ENCODE assay signal across 8 cellular contexts in the genomic region with DNA sequence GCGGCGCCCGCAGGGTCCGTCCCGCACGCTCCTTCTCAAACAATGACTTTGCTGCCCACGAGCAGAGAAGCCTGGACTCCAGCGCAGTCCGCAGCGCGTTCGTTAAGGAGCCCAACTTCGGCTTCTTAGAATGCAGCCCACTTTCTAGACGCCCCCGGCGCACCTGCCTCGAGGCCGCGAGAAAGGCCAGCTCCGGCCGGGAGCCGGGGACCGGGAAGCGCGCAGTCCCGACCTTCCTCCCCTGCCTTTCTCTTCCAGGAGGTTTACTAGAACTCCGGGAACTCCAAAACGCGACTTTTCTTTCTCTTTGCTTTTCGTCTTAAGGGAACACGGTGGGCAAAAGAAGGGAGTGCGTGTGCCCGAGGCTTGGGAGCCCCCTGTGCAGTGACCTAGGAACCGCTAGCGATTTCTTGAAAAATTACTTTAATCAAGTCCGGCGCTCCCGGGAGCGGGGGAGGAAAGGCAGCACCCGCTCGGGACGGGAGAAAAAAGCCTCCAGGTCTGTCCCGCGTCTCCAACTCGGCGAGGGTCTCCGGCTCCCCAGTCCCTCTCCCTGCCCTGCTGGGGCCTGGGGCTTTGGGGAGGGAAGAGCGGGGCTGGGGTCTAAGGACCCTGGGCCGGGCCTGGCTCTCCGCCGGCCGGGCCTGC. TPM values are rescaled to one million over a fixed set of nuclear protein-coding genes. Genes with fewer than 3 reads are reported as not detected.
DNase-seq lines count a peak whose midpoint lies in the region; ATAC-seq and TF ChIP-seq lines count a peak whose summit lies in the region.

No MANE protein-coding gene starts in this region.

- H3K9me3 ChIP-seq in A673 (ENCODE audit: low read depth, low read length, poor library complexity, severe bottlenecking): no peaks in the 10 kb centered on the region
- H3K9me3 ChIP-seq in gastroesophageal sphincter: no peaks in the 10 kb centered on the region

- H3K9me3 Mint-ChIP-seq in GM23338 (no peaks in the 10 kb centered on the region), memory B cell (no peaks in the 10 kb centered on the region)

- H3K4me1 Mint-ChIP-seq in GM23338 (peaks cover 11% of the 10 kb centered on the region), memory B cell (peaks cover 18% of the 10 kb centered on the region)

- H3K36me3 Mint-ChIP-seq in GM23338 (ENCODE audit: low read depth) (no peaks in the 10 kb centered on the region; the same call in 2 of the 3 replicates), memory B cell (no peaks in the 10 kb centered on the region)

- CTCF ChIA-PET in A673 (lab: Charles Lee): no interaction called here

- no peak overlapping the region for H3K27ac ChIP-seq in A673 (ENCODE audit: low read depth, low read length, poor library complexity, severe bottlenecking)
- no peak overlapping the region for H3K27ac ChIP-seq in GM23338 (ENCODE audit: low read depth)
- no peak overlapping the region for H3K27ac ChIP-seq in gastroesophageal sphincter

- WGBS in gastroesophageal sphincter (ENCODE audit: low coverage in 1 of 2), 2 donors: 0 to 1% methylated on average over 2 to 10 of the region's 52 CpGs

- H3K79me2 ChIP-seq in GM23338 (replicated peaks; ENCODE audit: insufficient read depth): no peaks in the 10 kb centered on the region

- in situ Hi-C loops in astrocyte of the cerebellum (cut with HindIII; ENCODE audit: low sequenced_read_pairs): no loop called here

- no peak for TF ChIP-seq POLR2A in gastroesophageal sphincter (IDR thresholded peaks at IDR 0.05)

- peak overlapping the region; percentile 74 for H3K4me3 Mint-ChIP-seq in GM23338
- H3K4me3 Mint-ChIP-seq in memory B cell: peak overlapping the region; percentile 48

- H2AFZ ChIP-seq in GM23338: peak overlapping the region; percentile 92

- DNase-seq in A673 (ENCODE audit: low spot score): peak; percentile 2
- peak; percentile 70 for DNase-seq in GM23338 (ENCODE audit: low spot score)
- no peak for DNase-seq in astrocyte of the cerebellum (ENCODE audit: low read depth)
- peak; percentile 26 to 29 for DNase-seq in memory B cell (ENCODE audit: low spot score in 2 of 2)

- H3F3A ChIP-seq in GM23338 (replicated peaks; ENCODE audit: low read depth): peaks cover 12% of the 10 kb centered on the region; the same call in 1 of the 2 replicates

- intact Hi-C loops in A673 (cut with micrococcal nuclease; ENCODE audit: unreplicated experiment): no loop called here

- peak overlapping the region; percentile 94 for H3K4me2 ChIP-seq in GM23338

- H3K27ac Mint-ChIP-seq in GM23338: no peak overlapping the region
- no peak overlapping the region for H3K27ac Mint-ChIP-seq in memory B cell

- BruUV-seq in A673 (replicated peaks; lab: Mats Ljungman, UMichigan): no TSS peak

- TF ChIP-seq CTCF in A673 (conservative IDR thresholded peaks at IDR 0.05; ENCODE audit: low read depth, low read length) (no peak), GM23338 (conservative IDR thresholded peaks at IDR 0.05; ENCODE audit: low read depth in 2 of 2) (no peak), astrocyte of the cerebellum (IDR thresholded peaks at IDR 0.05; ENCODE audit: low read depth, low read length, missing control alignments) (no peak), gastroesophageal sphincter (IDR thresholded peaks at IDR 0.05) (no peak)

- POLR2A ChIA-PET in A673 (lab: Charles Lee; ENCODE audit: low non-redundant PET): no interaction called here

- H3K9me2 ChIP-seq in GM23338 (ENCODE audit: insufficient read depth): no peaks in the 10 kb centered on the region

- peaks cover 93% of the 10 kb centered on the region for H3K27me3 ChIP-seq in A673 (replicated peaks; ENCODE audit: insufficient read depth, low read depth, low read length, poor library complexity)
- H3K27me3 ChIP-seq in GM23338 (ENCODE audit: insufficient read depth): peaks cover 100% of the 10 kb centered on the region
- H3K27me3 ChIP-seq in gastroesophageal sphincter: peaks cover 99% of the 10 kb centered on the region

- peak; percentile 8 for ATAC-seq in GM23338
- no peak for ATAC-seq in memory B cell (ENCODE audit: low read depth)
- no peak for ATAC-seq in GM21423 (IDR thresholded peaks at IDR 0.05; ENCODE audit: unreplicated experiment)
- no peak for ATAC-seq in gastroesophageal sphincter
- no peak for ATAC-seq in HG03460 (IDR thresholded peaks at IDR 0.05; ENCODE audit: unreplicated experiment)
- ATAC-seq in HG03175 (IDR thresholded peaks at IDR 0.05; ENCODE audit: unreplicated experiment): no peak

- H3K27me3 Mint-ChIP-seq in GM23338 (ENCODE audit: insufficient read depth, low read depth, poor library complexity) (peaks cover 96% of the 10 kb centered on the region), memory B cell (peaks cover 30% of the 10 kb centered on the region)

- TF ChIP-seq EP300 in gastroesophageal sphincter (IDR thresholded peaks at IDR 0.05): no peak

- 0 out of 2 replicates have a peak, but pooled peaks cover 6% of the 10 kb centered on the region for H4K20me1 ChIP-seq in GM23338 (replicated peaks; ENCODE audit: insufficient read depth)

- H3K36me3 ChIP-seq in A673 (ENCODE audit: insufficient read depth, low read length, poor library complexity, severe bottlenecking) (no peaks in the 10 kb centered on the region), GM23338 (ENCODE audit: insufficient read depth) (no peaks in the 10 kb centered on the region), gastroesophageal sphincter (no peaks in the 10 kb centered on the region)

- H3K4me1 ChIP-seq in A673 (ENCODE audit: insufficient read depth, low read length, poor library complexity, severe bottlenecking) (no peaks in the 10 kb centered on the region), GM23338 (ENCODE audit: insufficient read depth) (peaks cover 24% of the 10 kb centered on the region), gastroesophageal sphincter (peaks cover 0 to 38% (median 15%) of the 10 kb centered on the region in 3 donors)

- H3K4me3 ChIP-seq in A673 (ENCODE audit: low read depth, low read length, poor library complexity, severe bottlenecking) (peak overlapping the region; percentile 15), GM23338 (peak overlapping the region; percentile 78), astrocyte of the cerebellum (ENCODE audit: low read depth, low read length) (peak overlapping the region; percentile 23), gastroesophageal sphincter (peak overlapping the region in 1 of 2 donors; percentile 41)

TF ChIP-seq in GM23338, 12 proteins besides CTCF, POLR2A, EP300 and RAD21:
- TF ChIP-seq NANOG (IDR thresholded peaks at IDR 0.05; ENCODE audit: borderline replicate concordance) (no peak), EZH2 (IDR thresholded peaks at IDR 0.05; ENCODE audit: low read depth, unreplicated experiment) (peak; percentile 100), EZH2phosphoT487 (IDR thresholded peaks at IDR 0.05; ENCODE audit: unreplicated experiment) (peak; percentile 81)

RNA-seq across cellular contexts. Expression of gene HNF1B, which starts 2.6 kb away (rescaled TPM):
- total RNA-seq in A673 (2021): not detected in 2 replicates
- 0.04 and 0.07 TPM in 2 replicates for total RNA-seq in GM23338 (2014; rRNA removed; shearing (Covaris generic))
- 0.19 TPM in 1 of 2 replicates, not detected in the other for polyA plus RNA-seq in GM23338 (2016; fragmentation: Nextera tagmentation; extraction: Ambion mirVana)
- not detected for total RNA-seq in gastroesophageal sphincter
